In genomic region chr2:40251146-40251545, GRCh38 we compare ENCODE assay signal across 13 cellular contexts.
DNase-seq lines count a peak whose midpoint lies in the region; ATAC-seq, FAIRE-seq and TF ChIP-seq lines count a peak whose summit lies in the region.
"Had no signal": no experiment of that assay in that cellular context is flagged by ENCODE, and none has a peak within 500 bp of the region (broad histone marks: within the 10 kb centered on the region; RNA-seq: fewer than 3 reads in every experiment).

No MANE protein-coding gene starts in this region.

- no peak for TF ChIP-seq CTCF in CD8-positive, alpha-beta T cell (IDR thresholded peaks at IDR 0.05)
- TF ChIP-seq CTCF in coronary artery (IDR thresholded peaks at IDR 0.05): no peak

- intact Hi-C loops in CD8-positive, alpha-beta T cell (cut with DNase I, micrococcal nuclease): no loop called here

- CTCF ChIA-PET in CD8-positive, alpha-beta T cell (lab: Charles Lee): no interaction called here

- no peak overlapping the region for H3K27ac ChIP-seq in CD8-positive, alpha-beta T cell (ENCODE audit: low read depth, low read length)
- no peak overlapping the region for H3K27ac ChIP-seq in coronary artery
- H3K27ac ChIP-seq: adrenal gland, transverse colon had no signal

- POLR2A ChIA-PET in CD8-positive, alpha-beta T cell (lab: Charles Lee): no interaction called here

- no peaks in the 10 kb centered on the region for H3K27me3 Mint-ChIP-seq in CD8-positive, alpha-beta T cell (ENCODE audit: low read depth)

- H3K36me3 Mint-ChIP-seq in CD8-positive, alpha-beta T cell: no peaks in the 10 kb centered on the region

- FAIRE-seq in islet of Langerhans (lab: Jason Lieb, UNC): peak; percentile 100

- no peak overlapping the region for H3K27ac Mint-ChIP-seq in CD8-positive, alpha-beta T cell

- H3K4me1 ChIP-seq in CD8-positive, alpha-beta T cell (ENCODE audit: insufficient read depth, low read length): no peaks in the 10 kb centered on the region
- H3K4me1 ChIP-seq: adrenal gland had no signal

- no peaks in the 10 kb centered on the region for H3K9me3 ChIP-seq in CD8-positive, alpha-beta T cell (ENCODE audit: low read length)
- H3K9me3 ChIP-seq: adrenal gland, transverse colon had no signal

- H3K4me1 Mint-ChIP-seq in CD8-positive, alpha-beta T cell (ENCODE audit: low read depth): no peaks in the 10 kb centered on the region

- H3K36me3 ChIP-seq in CD8-positive, alpha-beta T cell (ENCODE audit: insufficient read depth, low read length): no peaks in the 10 kb centered on the region
- H3K36me3 ChIP-seq: adrenal gland, transverse colon had no signal

- H3K9me3 Mint-ChIP-seq in CD8-positive, alpha-beta T cell: no peaks in the 10 kb centered on the region

- H3K4me3 Mint-ChIP-seq in CD8-positive, alpha-beta T cell: no peak overlapping the region

- H3K4me3 ChIP-seq in CD8-positive, alpha-beta T cell (ENCODE audit: low read depth, low read length): no peak overlapping the region
- H3K4me3 ChIP-seq in coronary artery: no peak overlapping the region
- H3K4me3 ChIP-seq: adrenal gland, smooth muscle cell, transverse colon had no signal

- DNase-seq in COR-L47 (lab: John Stamatoyannopoulos, UW) (peak; percentile 84), NCI-H128 (lab: John Stamatoyannopoulos, UW; ENCODE audit: unreplicated experiment) (peak; percentile 69), NCI-H69 (lab: John Stamatoyannopoulos, UW) (peak; percentile 75), AML-193 (lab: John Stamatoyannopoulos, UW) (no peak), coronary artery (ENCODE audit: low spot score) (no peak)
- no peak for DNase-seq in CD8-positive, alpha-beta T cell
- DNase-seq: adrenal gland, NCI-H1048, SIG-M5, transverse colon had no signal

- no peaks in the 10 kb centered on the region for H3K27me3 ChIP-seq in CD8-positive, alpha-beta T cell (ENCODE audit: insufficient read depth, low read length)
- H3K27me3 ChIP-seq: adrenal gland, transverse colon had no signal

- ATAC-seq in CD8-positive, alpha-beta T cell: no peak
- no peak for ATAC-seq in HG03135 (IDR thresholded peaks at IDR 0.05; ENCODE audit: unreplicated experiment)

Comparison
In these comparisons a context has a peak if more than half of its experiments do, and no peak if none do; other contexts are left out.
1. DNase-seq: peak in COR-L47 (single experiment), NCI-H128 (single experiment) and NCI-H69 (single experiment); none in AML-193 (0 of 2), CD8-positive, alpha-beta T cell (0 of 7) and coronary artery (single experiment).